Comparison of ENCODE assay signal across 13 cellular contexts in the genomic region with DNA sequence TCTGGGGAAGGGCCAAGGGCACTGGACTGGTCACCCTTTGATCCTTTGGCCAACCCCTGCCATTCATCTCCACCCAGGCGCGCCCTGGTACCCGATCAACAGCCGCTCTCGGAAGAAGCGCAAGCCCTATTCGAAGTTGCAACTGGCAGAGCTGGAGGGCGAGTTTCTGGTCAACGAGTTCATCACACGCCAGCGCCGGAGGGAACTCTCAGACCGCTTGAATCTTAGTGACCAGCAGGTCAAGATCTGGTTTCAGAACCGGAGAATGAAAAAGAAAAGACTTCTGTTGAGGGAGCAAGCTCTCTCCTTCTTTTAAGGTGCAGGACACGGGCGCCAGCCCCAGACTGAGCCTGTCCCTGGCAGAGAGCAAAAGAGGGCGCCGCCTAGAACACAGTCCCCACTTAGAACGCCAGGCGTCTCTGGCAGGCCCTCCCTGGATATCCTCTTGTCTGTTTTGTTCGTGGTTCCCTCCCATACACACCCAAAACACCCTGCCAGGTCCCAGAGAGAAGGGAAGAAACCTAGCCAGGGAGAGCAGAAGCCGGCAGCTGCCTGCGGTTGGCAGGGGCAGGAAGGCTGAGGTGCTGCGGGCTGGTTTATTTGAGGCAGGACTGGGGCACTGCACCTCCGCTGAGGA. TPM values are rescaled to one million over a fixed set of nuclear protein-coding genes. Genes with fewer than 3 reads are reported as not detected.
A peak's percentile ranks its signal among the peaks of the same experiment; 100 is the strongest.
DNase-seq lines count a peak whose midpoint lies in the region; ATAC-seq and TF ChIP-seq lines count a peak whose summit lies in the region.
"Had no signal": no experiment of that assay in that cellular context is flagged by ENCODE, and none has a peak within 500 bp of the region (broad histone marks: within the 10 kb centered on the region; RNA-seq: fewer than 3 reads in every experiment).

No MANE protein-coding gene starts in this region.

- H3K27me3 ChIP-seq in OCI-LY3 (ENCODE audit: low read depth, low read length) = peaks cover 13% of the 10 kb centered on the region
- peaks cover 100% of the 10 kb centered on the region for H3K27me3 ChIP-seq in endodermal cell (ENCODE audit: control insufficient read depth, insufficient read depth, low read length, poor library complexity, severe bottlenecking)
- peaks cover 100% of the 10 kb centered on the region for H3K27me3 ChIP-seq in left ventricle myocardium inferior (ENCODE audit: low read depth)

- H4K20me1 ChIP-seq in OCI-LY3 (ENCODE audit: insufficient read depth, low read length) = no peaks in the 10 kb centered on the region

- TF ChIP-seq CTCF in OCI-LY3 (IDR thresholded peaks at IDR 0.05; ENCODE audit: low read depth, low read length) = no peak; the same call in 1 of the 2 replicates
- no peak for TF ChIP-seq CTCF in endodermal cell (conservative IDR thresholded peaks at IDR 0.05)
- TF ChIP-seq CTCF in left ventricle myocardium inferior (IDR thresholded peaks at IDR 0.05; ENCODE audit: borderline replicate concordance) = no peak

- H3K4me1 Mint-ChIP-seq in stimulated activated naive CD8-positive, alpha-beta T cell treated with anti-CD3 and anti-CD28 coated beads, Interleukin-15, Interleukin-2, amounts not matched to agents 100 ng/mL and 50 ng/mL, for 24 hours (ENCODE audit: low read depth) = peaks cover 18% of the 10 kb centered on the region
- H3K4me1 Mint-ChIP-seq in endodermal cell = no peaks in the 10 kb centered on the region
- H3K4me1 Mint-ChIP-seq: neural crest cell had no signal

- H3K9me3 Mint-ChIP-seq in stimulated activated naive CD8-positive, alpha-beta T cell treated with anti-CD3 and anti-CD28 coated beads, Interleukin-15, Interleukin-2, amounts not matched to agents 100 ng/mL and 50 ng/mL, for 24 hours = no peaks in the 10 kb centered on the region
- no peaks in the 10 kb centered on the region for H3K9me3 Mint-ChIP-seq in endodermal cell
- H3K9me3 Mint-ChIP-seq: neural crest cell had no signal

- intact Hi-C loops in left ventricle myocardium inferior (cut with micrococcal nuclease) = no loop called here

- H2AFZ ChIP-seq in OCI-LY3 (ENCODE audit: low read depth, low read length) = peak overlapping the region; percentile 75

- H3K79me2 ChIP-seq in OCI-LY3 (ENCODE audit: low read length) = no peaks in the 10 kb centered on the region

- no peak for DNase-seq in stimulated activated naive CD8-positive, alpha-beta T cell treated with anti-CD3 and anti-CD28 coated beads, Interleukin-15, Interleukin-2, amounts not matched to agents 100 U/mL and 50 U/mL, for 24 hours
- DNase-seq in endodermal cell = peak; percentile 70
- no peak for DNase-seq in HCEC 1CT
- DNase-seq in left ventricle myocardium inferior = no peak
- DNase-seq: head of caudate nucleus had no signal

- no peak for ATAC-seq in stimulated activated naive CD8-positive, alpha-beta T cell treated with anti-CD3 and anti-CD28 coated beads, Interleukin-15, Interleukin-2, amounts not matched to agents 100 U/mL and 50 U/mL, for 24 hours
- ATAC-seq in HG03196 (IDR thresholded peaks at IDR 0.05; ENCODE audit: unreplicated experiment) (no peak), HG02759 (IDR thresholded peaks at IDR 0.05; ENCODE audit: unreplicated experiment) (no peak)
- ATAC-seq: activated CD4-positive, CD25-positive, alpha-beta regulatory T cell treated with anti-CD3 and anti-CD28 coated beads, Interleukin-2, amount 50 U/mL, for 24 hours; left lobe of liver had no signal

- H3K4me1 ChIP-seq in OCI-LY3 (ENCODE audit: low read length) (peaks cover 20% of the 10 kb centered on the region), endodermal cell (ENCODE audit: control insufficient read depth, insufficient read depth, low read length) (no peaks in the 10 kb centered on the region), left ventricle myocardium inferior (peaks cover 15% of the 10 kb centered on the region)

- H3K27ac Mint-ChIP-seq in stimulated activated naive CD8-positive, alpha-beta T cell treated with anti-CD3 and anti-CD28 coated beads, Interleukin-15, Interleukin-2, amounts not matched to agents 100 ng/mL and 50 ng/mL, for 24 hours = peak overlapping the region; percentile 65
- no peak overlapping the region for H3K27ac Mint-ChIP-seq in endodermal cell

- no peaks in the 10 kb centered on the region for H3K36me3 ChIP-seq in OCI-LY3 (replicated peaks; ENCODE audit: low read depth, low read length)
- no peaks in the 10 kb centered on the region for H3K36me3 ChIP-seq in endodermal cell (ENCODE audit: control insufficient read depth, insufficient read depth, low read length)
- H3K36me3 ChIP-seq in left ventricle myocardium inferior = no peaks in the 10 kb centered on the region
- H3K36me3 ChIP-seq: BLaER1 had no signal

- peak overlapping the region; percentile 79 for H3K4me2 ChIP-seq in OCI-LY3 (ENCODE audit: low read length)
- H3K4me2 ChIP-seq: BLaER1 had no signal

- H3K9me3 ChIP-seq in OCI-LY3 (ENCODE audit: insufficient read depth, low read length) (no peaks in the 10 kb centered on the region), endodermal cell (ENCODE audit: control insufficient read depth, low read length) (peaks cover 23% of the 10 kb centered on the region), left ventricle myocardium inferior (replicated peaks) (no peaks in the 10 kb centered on the region)

- 18 to 23% methylated on average over 11 to 25 of the region's 25 CpGs for WGBS in endodermal cell (ENCODE audit: insufficient coverage in 1 of 2, insufficient read length in 1 of 2), 2 experiments

- H3K9ac ChIP-seq in OCI-LY3 (ENCODE audit: low read length) = peak overlapping the region; percentile 33; the same call in 1 of the 2 replicates
- no peak overlapping the region for H3K9ac ChIP-seq in endodermal cell (ENCODE audit: extremely low read depth, low read length, poor library complexity, severe bottlenecking)
- H3K9ac ChIP-seq: BLaER1 had no signal

- H3K4me3 Mint-ChIP-seq in stimulated activated naive CD8-positive, alpha-beta T cell treated with anti-CD3 and anti-CD28 coated beads, Interleukin-15, Interleukin-2, amounts not matched to agents 100 ng/mL and 50 ng/mL, for 24 hours = peak overlapping the region; percentile 4
- no peak overlapping the region for H3K4me3 Mint-ChIP-seq in endodermal cell
- H3K4me3 Mint-ChIP-seq: neural crest cell had no signal

- no peaks in the 10 kb centered on the region for H3K36me3 Mint-ChIP-seq in stimulated activated naive CD8-positive, alpha-beta T cell treated with anti-CD3 and anti-CD28 coated beads, Interleukin-15, Interleukin-2, amounts not matched to agents 100 ng/mL and 50 ng/mL, for 24 hours (ENCODE audit: low read depth)
- H3K36me3 Mint-ChIP-seq in endodermal cell (ENCODE audit: low read depth) = no peaks in the 10 kb centered on the region

- peak overlapping the region; percentile 58 for H3K4me3 ChIP-seq in OCI-LY3 (ENCODE audit: low read length)
- no peak overlapping the region for H3K4me3 ChIP-seq in endodermal cell (ENCODE audit: low read length)
- H3K4me3 ChIP-seq in left ventricle myocardium inferior = no peak overlapping the region
- H3K4me3 ChIP-seq: BLaER1 had no signal

- no peak overlapping the region for H3K27ac ChIP-seq in OCI-LY3 (ENCODE audit: low read length)
- H3K27ac ChIP-seq in endodermal cell (ENCODE audit: low read depth, low read length) = no peak overlapping the region
- no peak overlapping the region for H3K27ac ChIP-seq in left ventricle myocardium inferior (replicated peaks)
- H3K27ac ChIP-seq: BLaER1 had no signal

- H3K27me3 Mint-ChIP-seq in stimulated activated naive CD8-positive, alpha-beta T cell treated with anti-CD3 and anti-CD28 coated beads, Interleukin-15, Interleukin-2, amounts not matched to agents 100 ng/mL and 50 ng/mL, for 24 hours = peaks cover 90% of the 10 kb centered on the region
- peaks cover 99% of the 10 kb centered on the region for H3K27me3 Mint-ChIP-seq in endodermal cell (ENCODE audit: insufficient read depth)

RNA-seq across cellular contexts. Expression of a gene that starts 1.7 kb away (rescaled TPM):
- total RNA-seq in endodermal cell (not detected), left ventricle myocardium inferior (not detected)
- 0.82 TPM for polyA plus RNA-seq in endodermal cell (2013, experiment 1 of 2)
- polyA plus RNA-seq in endodermal cell (2013, experiment 2 of 2) = 0.46 TPM
- total RNA-seq: left lobe of liver, neural crest cell had no signal

RNA-seq across cellular contexts. Expression of a gene that starts 16.6 kb away (rescaled TPM):
- total RNA-seq in endodermal cell (not detected), left ventricle myocardium inferior (not detected)
- polyA plus RNA-seq in endodermal cell (2013, experiment 1 of 2) = 1.4 TPM
- polyA plus RNA-seq in endodermal cell (2013, experiment 2 of 2) = 1.0 TPM
- total RNA-seq: left lobe of liver, neural crest cell had no signal

RNA-seq across cellular contexts. Expression of a gene that starts 17.7 kb away (rescaled TPM):
- total RNA-seq in endodermal cell = not detected
- polyA plus RNA-seq in endodermal cell (2013, experiment 1 of 2) = 0.07 TPM
- not detected for polyA plus RNA-seq in endodermal cell (2013, experiment 2 of 2)
- total RNA-seq in left ventricle myocardium inferior = not detected
- total RNA-seq: left lobe of liver, neural crest cell had no signal

RNA-seq across cellular contexts. Expression of a gene that starts 18.4 kb away (rescaled TPM):
- total RNA-seq in endodermal cell (not detected), left ventricle myocardium inferior (not detected)
- polyA plus RNA-seq in endodermal cell (2013, experiment 1 of 2) = 1.5 TPM
- 0.50 TPM for polyA plus RNA-seq in endodermal cell (2013, experiment 2 of 2)
- total RNA-seq: left lobe of liver, neural crest cell had no signal

RNA-seq across cellular contexts. Expression of a gene that starts 28.6 kb away (rescaled TPM):
- total RNA-seq in endodermal cell (not detected), left ventricle myocardium inferior (not detected)
- 11.1 TPM for polyA plus RNA-seq in endodermal cell (2013, experiment 1 of 2)
- 7.2 TPM for polyA plus RNA-seq in endodermal cell (2013, experiment 2 of 2)
